In the genomic region with DNA sequence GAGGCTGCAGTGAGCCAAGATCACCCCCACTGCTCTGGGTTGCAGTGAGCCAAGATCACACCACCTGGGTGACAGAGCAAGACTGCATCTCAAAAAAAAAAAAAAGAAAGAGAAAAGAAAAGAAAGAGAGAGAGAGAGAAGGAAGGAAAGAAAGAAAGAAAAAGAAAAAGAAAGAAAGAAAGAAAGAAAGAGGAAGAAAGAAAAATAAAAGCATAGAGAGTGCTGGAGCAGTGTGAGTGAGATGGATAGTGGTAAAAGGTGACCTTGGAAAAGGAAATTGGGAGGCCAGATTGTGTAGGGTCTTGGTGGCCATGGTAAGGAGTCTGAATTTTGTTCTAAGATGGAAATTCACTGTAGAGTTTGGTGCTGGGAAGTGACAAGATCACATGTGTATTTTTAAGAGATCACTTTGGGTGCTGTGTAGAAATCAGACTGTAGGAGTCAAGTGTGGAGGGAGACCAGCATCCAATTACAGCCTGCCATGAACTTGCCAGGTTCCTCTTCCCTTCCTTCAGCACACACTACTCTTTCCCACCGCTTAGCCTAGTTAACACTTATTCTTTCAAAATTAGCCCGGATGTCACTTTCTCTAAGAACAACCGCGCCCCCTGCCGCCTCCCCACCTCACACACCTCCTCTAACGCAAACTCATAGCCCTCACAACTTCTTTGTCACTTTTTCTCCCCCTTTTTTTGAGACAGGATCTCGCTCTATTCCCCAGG, we compare ENCODE assay signal across 8 cellular contexts. TPM values are rescaled to one million over a fixed set of nuclear protein-coding genes. Genes with fewer than 3 reads are reported as not detected.
A peak's percentile ranks its signal among the peaks of the same experiment; 100 is the strongest.
DNase-seq lines count a peak whose midpoint lies in the region; ATAC-seq, FAIRE-seq and TF ChIP-seq lines count a peak whose summit lies in the region.

No MANE protein-coding gene starts in this region.

- H3K9ac ChIP-seq in KMS-11 (peak overlapping the region; percentile 75), PC-3 (ENCODE audit: low read length) (peak overlapping the region; percentile 87)

- H3K27me3 Mint-ChIP-seq in activated T-cell treated with anti-CD3 and anti-CD28 coated beads, Interleukin-2, amount 50 U/mL, for 4 hours (ENCODE audit: low read depth), result no peaks in the 10 kb centered on the region
- H3K27me3 Mint-ChIP-seq in naive thymus-derived CD4-positive, alpha-beta T cell, result peaks cover 0 to 2% (median 0%) of the 10 kb centered on the region in 5 donors

- intact Hi-C loops in PC-3 (cut with micrococcal nuclease), result loop anchor here (1.0 to 5.0 kb wide), 2 partner anchors 34 to 50 kb away; no protein-coding TSS in a partner anchor
- intact Hi-C loops in naive thymus-derived CD4-positive, alpha-beta T cell (cut with micrococcal nuclease), result loop anchor here (1.0 to 5.0 kb wide), 9 partner anchors 18 to 619 kb away; partner anchors contain the start of genes ADAR (in 1 of the 2), MTX1 (in 1 of the 2), PMVK (in 1 of the 2) and SLC50A1 (in 1 of the 2)

- H2AFZ ChIP-seq in KMS-11 (ENCODE audit: low read depth), result peak overlapping the region; percentile 68
- peak overlapping the region; percentile 73 for H2AFZ ChIP-seq in PC-3 (ENCODE audit: low read length)

- H3K4me3 ChIP-seq in KMS-11 (IDR thresholded peaks at IDR 0.05; ENCODE audit: insufficient read depth, low read depth, low read length), result peak overlapping the region; percentile 100
- H3K4me3 ChIP-seq in PC-3 (ENCODE audit: low read length), result peak overlapping the region; percentile 76
- peak overlapping the region; percentile 75 for H3K4me3 ChIP-seq in naive thymus-derived CD4-positive, alpha-beta T cell (ENCODE audit: low read length)

- H3K36me3 ChIP-seq in KMS-11 (ENCODE audit: insufficient read depth) (no peaks in the 10 kb centered on the region), PC-3 (ENCODE audit: low read depth, low read length) (no peaks in the 10 kb centered on the region)
- H3K36me3 ChIP-seq in naive thymus-derived CD4-positive, alpha-beta T cell (ENCODE audit: control insufficient read depth in 2 of 3, insufficient read depth in 3 of 3, low read length in 3 of 3), result no peaks in the 10 kb centered on the region

- H3K4me1 ChIP-seq in KMS-11 (ENCODE audit: low read depth, poor library complexity, severe bottlenecking), result peaks cover 22% of the 10 kb centered on the region
- peaks cover 45% of the 10 kb centered on the region for H3K4me1 ChIP-seq in PC-3 (ENCODE audit: insufficient read depth, low read length)
- peaks cover 11 to 15% of the 10 kb centered on the region in 2 donors for H3K4me1 ChIP-seq in naive thymus-derived CD4-positive, alpha-beta T cell (ENCODE audit: control insufficient read depth in 2 of 2, insufficient read depth in 2 of 2, low read length in 2 of 2)

- BruUV-seq in PC-3 (replicated peaks; lab: Mats Ljungman, UMichigan), result no TSS peak

- peaks cover 17% of the 10 kb centered on the region for H3K4me1 Mint-ChIP-seq in activated T-cell treated with anti-CD3 and anti-CD28 coated beads, Interleukin-2, amount 50 U/mL, for 4 hours (ENCODE audit: low read depth)
- peaks cover 14 to 26% (median 19%) of the 10 kb centered on the region in 7 donors for H3K4me1 Mint-ChIP-seq in naive thymus-derived CD4-positive, alpha-beta T cell
- H3K4me1 Mint-ChIP-seq in stimulated activated effector memory CD8-positive, alpha-beta T cell treated with anti-CD3 and anti-CD28 coated beads, Interleukin-12 subunit alpha, Interleukin-12 subunit beta, amount 100 ng/mL, for 72 hours, result peaks cover 31% of the 10 kb centered on the region

- no peaks in the 10 kb centered on the region for H4K20me1 ChIP-seq in KMS-11 (ENCODE audit: insufficient read depth)
- no peaks in the 10 kb centered on the region for H4K20me1 ChIP-seq in PC-3 (ENCODE audit: low read length)

- CTCF ChIA-PET in PC-3 (lab: Charles Lee), result interaction anchor here (1.3 to 2.0 kb wide), 3 partner anchors 19 to 53 kb away, joined by 6 to 9 read pairs (median 7); partner anchors contain the start of genes KRTCAP2 and THBS3
- CTCF ChIA-PET in naive thymus-derived CD4-positive, alpha-beta T cell (lab: Charles Lee), result interaction anchor here (0.7 to 6.4 kb wide), 14 partner anchors 15 to 163 kb away, joined by 3 to 86 read pairs (median 4); partner anchors contain the start of genes CLK2, MTX1, THBS3 and TRIM46

- peak overlapping the region; percentile 94 for H3K4me3 Mint-ChIP-seq in activated T-cell treated with anti-CD3 and anti-CD28 coated beads, Interleukin-2, amount 50 U/mL, for 4 hours
- peak overlapping the region; percentile 79 to 95 (median 88) for H3K4me3 Mint-ChIP-seq in naive thymus-derived CD4-positive, alpha-beta T cell
- peak overlapping the region; percentile 86 for H3K4me3 Mint-ChIP-seq in stimulated activated effector memory CD8-positive, alpha-beta T cell treated with anti-CD3 and anti-CD28 coated beads, Interleukin-12 subunit alpha, Interleukin-12 subunit beta, amount 100 ng/mL, for 72 hours

- ATAC-seq in PC-3 (peak; percentile 42), HG02970 (IDR thresholded peaks at IDR 0.05; ENCODE audit: low FRiP score, unreplicated experiment) (no peak)
- peak; percentile 43 to 53 for ATAC-seq in activated T-cell treated with anti-CD3 and anti-CD28 coated beads, Interleukin-2, amount 50 U/mL, for 4 hours
- ATAC-seq in naive thymus-derived CD4-positive, alpha-beta T cell, result peak; percentile 60
- ATAC-seq in stimulated activated effector memory CD8-positive, alpha-beta T cell treated with anti-CD3 and anti-CD28 coated beads, Interleukin-12 subunit alpha, Interleukin-12 subunit beta, amount 100 ng/mL, for 72 hours, result peak; percentile 63

- H3K27ac Mint-ChIP-seq in naive thymus-derived CD4-positive, alpha-beta T cell, result peak overlapping the region; percentile 77 to 97 (median 88)
- peak overlapping the region; percentile 94 for H3K27ac Mint-ChIP-seq in stimulated activated effector memory CD8-positive, alpha-beta T cell treated with anti-CD3 and anti-CD28 coated beads, Interleukin-12 subunit alpha, Interleukin-12 subunit beta, amount 100 ng/mL, for 72 hours

- peak overlapping the region; percentile 66 for H3K4me2 ChIP-seq in KMS-11
- peak overlapping the region; percentile 82 for H3K4me2 ChIP-seq in PC-3 (ENCODE audit: low read length)

- H3K27me3 ChIP-seq in KMS-11 (ENCODE audit: insufficient read depth, low read depth) (peaks cover 8% of the 10 kb centered on the region; the same call in 1 of the 2 replicates), PC-3 (ENCODE audit: low read length) (no peaks in the 10 kb centered on the region)
- H3K27me3 ChIP-seq in naive thymus-derived CD4-positive, alpha-beta T cell (ENCODE audit: control insufficient read depth in 2 of 2, insufficient read depth in 2 of 2, low read length in 2 of 2), result no peaks in the 10 kb centered on the region

- H3K9me3 ChIP-seq in PC-3 (ENCODE audit: low read length), result no peaks in the 10 kb centered on the region
- H3K9me3 ChIP-seq in naive thymus-derived CD4-positive, alpha-beta T cell (ENCODE audit: control insufficient read depth in 2 of 3, low read length in 3 of 3), result no peaks in the 10 kb centered on the region

- H3K27ac ChIP-seq in KMS-11 (peak overlapping the region; percentile 70), PC-3 (ENCODE audit: low read length) (peak overlapping the region; percentile 55)
- peak overlapping the region; percentile 75 for H3K27ac ChIP-seq in naive thymus-derived CD4-positive, alpha-beta T cell (ENCODE audit: low read depth, low read length)

- H3K9me2 ChIP-seq in PC-3 (replicated peaks; ENCODE audit: low read length), result no peaks in the 10 kb centered on the region

- no peaks in the 10 kb centered on the region for H3F3A ChIP-seq in PC-3 (ENCODE audit: low read length, unreplicated experiment)

- POLR2A ChIA-PET in PC-3 (lab: Charles Lee; ENCODE audit: unreplicated experiment), result interaction anchor here (0.6 kb wide), 1 partner anchor 32 kb away, joined by 3 read pairs; no protein-coding TSS in a partner anchor
- POLR2A ChIA-PET in naive thymus-derived CD4-positive, alpha-beta T cell (lab: Charles Lee), result interaction anchor here (0.7 to 6.8 kb wide), 11 partner anchors 7 to 270 kb away, joined by 3 to 63 read pairs (median 6); partner anchors contain the start of genes KRTCAP2, MTX1, PBXIP1 and THBS3

- FAIRE-seq in G401.6 (lab: Jason Lieb, UNC), result peak; percentile 46

- H3K79me2 ChIP-seq in KMS-11 (ENCODE audit: insufficient read depth, low read depth) (peaks cover 19% of the 10 kb centered on the region), PC-3 (ENCODE audit: low read length) (peaks cover 25% of the 10 kb centered on the region)

- DNase-seq in PC-3 (peak; percentile 71), fibroblast of gingiva (ENCODE audit: low read depth) (peak; percentile 71)
- peak; percentile 90 for DNase-seq in activated T-cell treated with anti-CD3 and anti-CD28 coated beads, Interleukin-2, amount 50 U/mL, for 4 hours
- DNase-seq in naive thymus-derived CD4-positive, alpha-beta T cell, result peak; percentile 64 to 87 (median 84)
- peak; percentile 45 to 83 for DNase-seq in stimulated activated effector memory CD8-positive, alpha-beta T cell treated with anti-CD3 and anti-CD28 coated beads, Interleukin-12 subunit alpha, Interleukin-12 subunit beta, amount 100 ng/mL, for 72 hours (ENCODE audit: low spot score in 2 of 2)

- H3K36me3 Mint-ChIP-seq in activated T-cell treated with anti-CD3 and anti-CD28 coated beads, Interleukin-2, amount 50 U/mL, for 4 hours (ENCODE audit: insufficient read depth), result no peaks in the 10 kb centered on the region
- peaks cover 0 to 4% (median 0%) of the 10 kb centered on the region in 5 donors for H3K36me3 Mint-ChIP-seq in naive thymus-derived CD4-positive, alpha-beta T cell
- peaks cover 20% of the 10 kb centered on the region for H3K36me3 Mint-ChIP-seq in stimulated activated effector memory CD8-positive, alpha-beta T cell treated with anti-CD3 and anti-CD28 coated beads, Interleukin-12 subunit alpha, Interleukin-12 subunit beta, amount 100 ng/mL, for 72 hours

- TF ChIP-seq CTCF in KMS-11 (conservative IDR thresholded peaks at IDR 0.05; ENCODE audit: low read depth, low read length), result peak; percentile 98
- peak; percentile 75 for TF ChIP-seq CTCF in PC-3 (conservative IDR thresholded peaks at IDR 0.05; ENCODE audit: low read depth, low read length)

- no peaks in the 10 kb centered on the region for H3K9me3 Mint-ChIP-seq in activated T-cell treated with anti-CD3 and anti-CD28 coated beads, Interleukin-2, amount 50 U/mL, for 4 hours
- no peaks in the 10 kb centered on the region for H3K9me3 Mint-ChIP-seq in naive thymus-derived CD4-positive, alpha-beta T cell
- H3K9me3 Mint-ChIP-seq in stimulated activated effector memory CD8-positive, alpha-beta T cell treated with anti-CD3 and anti-CD28 coated beads, Interleukin-12 subunit alpha, Interleukin-12 subunit beta, amount 100 ng/mL, for 72 hours, result no peaks in the 10 kb centered on the region

RNA-seq across cellular contexts. Expression of gene MTX1, which starts 17.9 kb away (rescaled TPM):
- 141 and 152 TPM in 2 replicates for total RNA-seq in PC-3 (2014; rRNA removed)
- total RNA-seq in activated T-cell treated with anti-CD3 and anti-CD28 coated beads, Interleukin-2, amount 50 U/mL, for 4 hours, result 10 to 100 TPM; 77.4 to 88.6 (median 77.7) TPM
- 10 to 100 TPM; 19.5 to 40.8 (median 22.0) TPM for total RNA-seq in naive thymus-derived CD4-positive, alpha-beta T cell
- polyA plus RNA-seq in naive thymus-derived CD4-positive, alpha-beta T cell, result 10 to 100 TPM; 48.9 to 49.9 TPM

RNA-seq across cellular contexts. Expression of gene THBS3, which starts 18.7 kb away (rescaled TPM):
- 12.0 and 13.0 TPM in 2 replicates for total RNA-seq in PC-3 (2014; rRNA removed)
- 1 to 10 TPM; 3.0 to 4.1 (median 3.7) TPM for total RNA-seq in activated T-cell treated with anti-CD3 and anti-CD28 coated beads, Interleukin-2, amount 50 U/mL, for 4 hours
- 10 to 100 TPM; 26.0 to 35.9 (median 28.1) TPM for total RNA-seq in naive thymus-derived CD4-positive, alpha-beta T cell
- 1 to 10 TPM in 1 of 2 donors, under 1 TPM in 1; 0.87 to 2.6 TPM for polyA plus RNA-seq in naive thymus-derived CD4-positive, alpha-beta T cell

RNA-seq across cellular contexts. Expression of gene ENTREP3, which starts 28.9 kb away (rescaled TPM):
- 30.9 and 54.7 TPM in 2 replicates for total RNA-seq in PC-3 (2014; rRNA removed)
- total RNA-seq in activated T-cell treated with anti-CD3 and anti-CD28 coated beads, Interleukin-2, amount 50 U/mL, for 4 hours, result 10 to 100 TPM; 31.7 to 41.3 (median 39.8) TPM
- total RNA-seq in naive thymus-derived CD4-positive, alpha-beta T cell, result 10 to 100 TPM in 4 of 5 experiments, 1 to 10 TPM in 1; 8.2 to 24.3 (median 13.8) TPM
- 1 to 10 TPM; 1.8 to 2.0 TPM for polyA plus RNA-seq in naive thymus-derived CD4-positive, alpha-beta T cell

RNA-seq across cellular contexts. Expression of gene SCAMP3, which starts 35.8 kb away (rescaled TPM):
- 218 and 219 TPM in 2 replicates for total RNA-seq in PC-3 (2014; rRNA removed)
- total RNA-seq in activated T-cell treated with anti-CD3 and anti-CD28 coated beads, Interleukin-2, amount 50 U/mL, for 4 hours, result 100 to 1,000 TPM; 193 to 214 (median 208) TPM
- total RNA-seq in naive thymus-derived CD4-positive, alpha-beta T cell, result 100 to 1,000 TPM in 3 of 5 experiments, 10 to 100 TPM in 2; 50.8 to 118 (median 100) TPM
- polyA plus RNA-seq in naive thymus-derived CD4-positive, alpha-beta T cell, result 100 to 1,000 TPM; 141 to 219 TPM

RNA-seq across cellular contexts. Expression of gene CLK2, which starts 47.0 kb away (rescaled TPM):
- 44.5 and 49.9 TPM in 2 replicates for total RNA-seq in PC-3 (2014; rRNA removed)
- 10 to 100 TPM; 64.2 to 68.4 (median 66.3) TPM for total RNA-seq in activated T-cell treated with anti-CD3 and anti-CD28 coated beads, Interleukin-2, amount 50 U/mL, for 4 hours
- 100 to 1,000 TPM in 2 of 5 experiments, 10 to 100 TPM in 3; 72.2 to 137 (median 94.7) TPM for total RNA-seq in naive thymus-derived CD4-positive, alpha-beta T cell
- polyA plus RNA-seq in naive thymus-derived CD4-positive, alpha-beta T cell, result 10 to 100 TPM; 16.7 to 31.0 TPM
